In the genomic region with DNA sequence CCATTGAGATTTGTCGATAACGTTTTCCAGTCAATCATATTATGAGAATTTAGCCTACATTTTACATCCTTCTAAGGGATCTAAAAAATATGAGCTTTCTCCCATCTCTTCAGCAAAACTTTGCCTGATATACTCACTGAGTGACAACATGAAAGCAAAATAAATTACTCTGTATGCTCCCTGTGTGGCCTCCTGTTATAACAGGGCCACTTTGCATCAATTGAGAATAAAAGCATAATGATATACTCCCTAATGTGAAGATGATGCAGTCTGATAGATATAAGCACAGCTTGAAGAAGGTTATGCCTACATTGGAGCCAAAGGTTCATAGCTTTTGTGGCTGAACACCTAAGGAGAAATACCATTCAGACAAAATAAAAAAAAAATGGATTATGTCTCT, we compare ENCODE assay signal across 1 cellular context.
TF ChIP-seq lines count a peak whose summit lies in the region.

No MANE protein-coding gene starts in this region.

TF ChIP-seq in neural cell, 6 proteins besides CTCF, POLR2A, EP300 and RAD21 (continued from another document):
- TF ChIP-seq, protein P1, sequence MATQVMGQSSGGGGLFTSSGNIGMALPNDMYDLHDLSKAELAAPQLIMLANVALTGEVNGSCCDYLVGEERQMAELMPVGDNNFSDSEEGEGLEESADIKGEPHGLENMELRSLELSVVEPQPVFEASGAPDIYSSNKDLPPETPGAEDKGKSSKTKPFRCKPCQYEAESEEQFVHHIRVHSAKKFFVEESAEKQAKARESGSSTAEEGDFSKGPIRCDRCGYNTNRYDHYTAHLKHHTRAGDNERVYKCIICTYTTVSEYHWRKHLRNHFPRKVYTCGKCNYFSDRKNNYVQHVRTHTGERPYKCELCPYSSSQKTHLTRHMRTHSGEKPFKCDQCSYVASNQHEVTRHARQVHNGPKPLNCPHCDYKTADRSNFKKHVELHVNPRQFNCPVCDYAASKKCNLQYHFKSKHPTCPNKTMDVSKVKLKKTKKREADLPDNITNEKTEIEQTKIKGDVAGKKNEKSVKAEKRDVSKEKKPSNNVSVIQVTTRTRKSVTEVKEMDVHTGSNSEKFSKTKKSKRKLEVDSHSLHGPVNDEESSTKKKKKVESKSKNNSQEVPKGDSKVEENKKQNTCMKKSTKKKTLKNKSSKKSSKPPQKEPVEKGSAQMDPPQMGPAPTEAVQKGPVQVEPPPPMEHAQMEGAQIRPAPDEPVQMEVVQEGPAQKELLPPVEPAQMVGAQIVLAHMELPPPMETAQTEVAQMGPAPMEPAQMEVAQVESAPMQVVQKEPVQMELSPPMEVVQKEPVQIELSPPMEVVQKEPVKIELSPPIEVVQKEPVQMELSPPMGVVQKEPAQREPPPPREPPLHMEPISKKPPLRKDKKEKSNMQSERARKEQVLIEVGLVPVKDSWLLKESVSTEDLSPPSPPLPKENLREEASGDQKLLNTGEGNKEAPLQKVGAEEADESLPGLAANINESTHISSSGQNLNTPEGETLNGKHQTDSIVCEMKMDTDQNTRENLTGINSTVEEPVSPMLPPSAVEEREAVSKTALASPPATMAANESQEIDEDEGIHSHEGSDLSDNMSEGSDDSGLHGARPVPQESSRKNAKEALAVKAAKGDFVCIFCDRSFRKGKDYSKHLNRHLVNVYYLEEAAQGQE (IDR thresholded peaks at IDR 0.05; ENCODE audit: borderline replicate concordance) = no peak
- TF ChIP-seq SMC3 (conservative IDR thresholded peaks at IDR 0.05; ENCODE audit: poor library complexity) (no peak), EZH2 (IDR thresholded peaks at IDR 0.05; ENCODE audit: borderline replicate concordance, insufficient read depth, low read length, poor library complexity, severe bottlenecking) (no peak)
